8 cellular contexts compared by ENCODE assay signal in genomic region chr5:151448038-151448985, GRCh38. TPM values are rescaled to one million over a fixed set of nuclear protein-coding genes. Genes with fewer than 3 reads are reported as not detected.
DNase-seq lines count a peak whose midpoint lies in the region; TF ChIP-seq lines count a peak whose summit lies in the region.

No MANE protein-coding gene starts in this region.

- H3F3A ChIP-seq in DOHH2 (ENCODE audit: control insufficient read depth, insufficient read depth): no peaks in the 10 kb centered on the region
- H3F3A ChIP-seq in GM23248 (ENCODE audit: insufficient read depth): peaks cover 20% of the 10 kb centered on the region

- H3K27me3 ChIP-seq in DOHH2 (ENCODE audit: control insufficient read depth, low read length): peaks cover 3% of the 10 kb centered on the region; the same call in 1 of the 2 replicates
- no peaks in the 10 kb centered on the region for H3K27me3 ChIP-seq in GM23248 (replicated peaks; ENCODE audit: insufficient read depth)
- H3K27me3 ChIP-seq in ovary: no peaks in the 10 kb centered on the region

- H3K4me3 Mint-ChIP-seq in activated T-helper 1 cell treated with anti-CD3 and anti-CD28 coated beads, Interleukin-12 subunit alpha, Interleukin-12 subunit beta, Interleukin-2, Interleukin-4 antibody, amounts not matched to agents 30 ng/mL and 10 ng/mL and 1 ng/mL, durations not matched to agents 14 hours and 24 hours and 36 hours: peak overlapping the region; percentile 98

- H3K27me3 Mint-ChIP-seq in activated T-helper 1 cell treated with anti-CD3 and anti-CD28 coated beads, Interleukin-12 subunit alpha, Interleukin-12 subunit beta, Interleukin-2, Interleukin-4 antibody, amounts not matched to agents 30 ng/mL and 10 ng/mL and 1 ng/mL, durations not matched to agents 14 hours and 24 hours and 36 hours (ENCODE audit: insufficient read depth): peaks cover 22% of the 10 kb centered on the region

- no peak overlapping the region for H3K27ac ChIP-seq in DOHH2 (ENCODE audit: low read depth, low read length)
- peak overlapping the region; percentile 46 for H3K27ac ChIP-seq in GM23248
- H3K27ac ChIP-seq in ovary: no peak overlapping the region

- H3K4me1 Mint-ChIP-seq in activated T-helper 1 cell treated with anti-CD3 and anti-CD28 coated beads, Interleukin-12 subunit alpha, Interleukin-12 subunit beta, Interleukin-2, Interleukin-4 antibody, amounts not matched to agents 30 ng/mL and 10 ng/mL and 1 ng/mL, durations not matched to agents 14 hours and 24 hours and 36 hours (ENCODE audit: low read depth): peaks cover 31% of the 10 kb centered on the region

- in situ Hi-C loops in GM23248 (cut with MboI): loop anchor here (10.0 kb wide), 1 partner anchor 196 kb away; no protein-coding TSS in a partner anchor

- H3K4me1 ChIP-seq in DOHH2 (ENCODE audit: control insufficient read depth, low read length) (peaks cover 9% of the 10 kb centered on the region), GM23248 (ENCODE audit: insufficient read depth) (peaks cover 24% of the 10 kb centered on the region), ovary (ENCODE audit: insufficient read depth) (peaks cover 2% of the 10 kb centered on the region)

- no peaks in the 10 kb centered on the region for H3K36me3 Mint-ChIP-seq in activated T-helper 1 cell treated with anti-CD3 and anti-CD28 coated beads, Interleukin-12 subunit alpha, Interleukin-12 subunit beta, Interleukin-2, Interleukin-4 antibody, amounts not matched to agents 30 ng/mL and 10 ng/mL and 1 ng/mL, durations not matched to agents 14 hours and 24 hours and 36 hours (ENCODE audit: low read depth)

- no peaks in the 10 kb centered on the region for H3K9me3 Mint-ChIP-seq in activated T-helper 1 cell treated with anti-CD3 and anti-CD28 coated beads, Interleukin-12 subunit alpha, Interleukin-12 subunit beta, Interleukin-2, Interleukin-4 antibody, amounts not matched to agents 30 ng/mL and 10 ng/mL and 1 ng/mL, durations not matched to agents 14 hours and 24 hours and 36 hours

- TF ChIP-seq CTCF in DOHH2 (IDR thresholded peaks at IDR 0.05; ENCODE audit: low read depth, low read length, poor library complexity, severe bottlenecking) (peak; percentile 14), ovary (IDR thresholded peaks at IDR 0.05) (no peak)

- H3K9me2 ChIP-seq in DOHH2 (replicated peaks; ENCODE audit: control insufficient read depth, low read length) (no peaks in the 10 kb centered on the region), GM23248 (ENCODE audit: insufficient read depth) (no peaks in the 10 kb centered on the region)

- WGBS in GM23248 (ENCODE audit: low coverage in 1 of 2, low lambda C conversion rate in 2 of 2, missing lambda C conversion rate in 2 of 2), 2 experiments: 9 to 11% methylated on average over 24 of the region's 24 CpGs
- WGBS in ovary, 3 donors: 4 to 7% (median 4%) methylated on average over 24 of the region's 24 CpGs

- TF ChIP-seq EP300 in ovary (IDR thresholded peaks at IDR 0.05): no peak

- peak overlapping the region; percentile 75 for H3K9ac ChIP-seq in GM23248

- no peak for TF ChIP-seq POLR2A in ovary (IDR thresholded peaks at IDR 0.05)

- H3K4me3 ChIP-seq in DOHH2 (ENCODE audit: low read length) (peak overlapping the region; percentile 90), GM23248 (peak overlapping the region; percentile 81), ovary (peak overlapping the region; percentile 64)

- DNase-seq in GM23248 (peak; percentile 43), NCI-H345 (lab: John Stamatoyannopoulos, UW) (peak; percentile 36), globus pallidus (ENCODE audit: low spot score) (peak; percentile 29), ovary (peak in 2 of 5 donors; percentile 8 to 21), GM19240 (ENCODE audit: insufficient read length, low spot score) (no peak), H4 (ENCODE audit: low spot score) (no peak)
- DNase-seq in activated T-helper 1 cell treated with anti-CD3 and anti-CD28 coated beads, Interleukin-12 subunit alpha, Interleukin-12 subunit beta, Interleukin-2, Interleukin-4 antibody, amounts not matched to agents 30 ng/mL and 10 ng/mL and 1 ng/mL, durations not matched to agents 14 hours and 24 hours and 36 hours (ENCODE audit: low spot score): peak; percentile 7

- intact Hi-C loops in activated T-helper 1 cell treated with anti-CD3 and anti-CD28 coated beads, Interleukin-12 subunit alpha, Interleukin-12 subunit beta, Interleukin-2, Interleukin-4 antibody, amounts not matched to agents 30 ng/mL and 10 ng/mL and 1 ng/mL, durations not matched to agents 14 hours and 24 hours and 36 hours (cut with micrococcal nuclease): loop anchor here (5.0 kb wide), 5 partner anchors 176 to 1091 kb away; partner anchors contain the start of genes ATOX1, GM2A and TCOF1
- intact Hi-C loops in ovary (cut with DNase I): loop anchor here in 3 of 4 donors (5.0 to 10.0 kb wide), 4 partner anchors 54 to 296 kb away; no protein-coding TSS in a partner anchor

- H3K27ac Mint-ChIP-seq in activated T-helper 1 cell treated with anti-CD3 and anti-CD28 coated beads, Interleukin-12 subunit alpha, Interleukin-12 subunit beta, Interleukin-2, Interleukin-4 antibody, amounts not matched to agents 30 ng/mL and 10 ng/mL and 1 ng/mL, durations not matched to agents 14 hours and 24 hours and 36 hours: peak overlapping the region; percentile 93

- H3K79me2 ChIP-seq in DOHH2 (ENCODE audit: control insufficient read depth, low read length) (peaks cover 14% of the 10 kb centered on the region), GM23248 (ENCODE audit: insufficient read depth) (peaks cover 42% of the 10 kb centered on the region)

- H3K36me3 ChIP-seq in DOHH2 (ENCODE audit: control insufficient read depth, low read length) (no peaks in the 10 kb centered on the region), GM23248 (ENCODE audit: low read depth) (no peaks in the 10 kb centered on the region), ovary (no peaks in the 10 kb centered on the region)

- peak overlapping the region; percentile 89 for H2AFZ ChIP-seq in GM23248

- no peaks in the 10 kb centered on the region for H4K20me1 ChIP-seq in DOHH2 (ENCODE audit: control insufficient read depth, insufficient read depth, low read depth, low read length)
- H4K20me1 ChIP-seq in GM23248 (ENCODE audit: insufficient read depth): no peaks in the 10 kb centered on the region

- H3K9me3 ChIP-seq in DOHH2 (ENCODE audit: control insufficient read depth, insufficient read depth, low read length) (no peaks in the 10 kb centered on the region), GM23248 (ENCODE audit: low read depth) (no peaks in the 10 kb centered on the region), ovary (no peaks in the 10 kb centered on the region)

- H3K4me2 ChIP-seq in DOHH2 (ENCODE audit: low read length) (peak overlapping the region; percentile 97), GM23248 (ENCODE audit: unreplicated experiment) (peak overlapping the region; percentile 76)

RNA-seq across cellular contexts. Expression of gene SLC36A1, which starts 0.9 kb away (rescaled TPM):
- total RNA-seq in GM23248 (2014; rRNA removed; shearing (Covaris generic)): 10.1 and 13.4 TPM in 2 replicates
- polyA plus RNA-seq in GM23248 (2016; fragmentation: Nextera tagmentation; extraction: Ambion mirVana) (6.9 and 7.1 TPM in 2 replicates), ovary (1 to 10 TPM; 1.9 to 6.0 TPM)
- total RNA-seq in activated T-helper 1 cell treated with anti-CD3 and anti-CD28 coated beads, Interleukin-12 subunit alpha, Interleukin-12 subunit beta, Interleukin-2, Interleukin-4 antibody, amounts not matched to agents 30 ng/mL and 10 ng/mL and 1 ng/mL, durations not matched to agents 14 hours and 24 hours and 36 hours: 5.8 and 7.9 TPM in 2 replicates
- total RNA-seq in ovary: 1 to 10 TPM; 3.6 to 9.7 (median 5.4) TPM
- 9.4 and 10.0 TPM in 2 replicates for total RNA-seq in H4 (2014; rRNA removed; shearing (Covaris generic))

Comparison
In these comparisons a context has a peak if more than half of its experiments do, and no peak if none do; other contexts are left out.
1. DNase-seq: peak in GM23248 (single experiment), NCI-H345 (single experiment), activated T-helper 1 cell treated with anti-CD3 and anti-CD28 coated beads, Interleukin-12 subunit alpha, Interleukin-12 subunit beta, Interleukin-2, Interleukin-4 antibody, amounts not matched to agents 30 ng/mL and 10 ng/mL and 1 ng/mL, durations not matched to agents 14 hours and 24 hours and 36 hours (single experiment) and globus pallidus (single experiment); none in GM19240 (single experiment) and H4 (single experiment).
2. Peak in every context shown above with its lines, with median percentiles within 50 percentile points of each other: H3K4me3 ChIP-seq.